22 cellular contexts compared by ENCODE assay signal in the genomic region with DNA sequence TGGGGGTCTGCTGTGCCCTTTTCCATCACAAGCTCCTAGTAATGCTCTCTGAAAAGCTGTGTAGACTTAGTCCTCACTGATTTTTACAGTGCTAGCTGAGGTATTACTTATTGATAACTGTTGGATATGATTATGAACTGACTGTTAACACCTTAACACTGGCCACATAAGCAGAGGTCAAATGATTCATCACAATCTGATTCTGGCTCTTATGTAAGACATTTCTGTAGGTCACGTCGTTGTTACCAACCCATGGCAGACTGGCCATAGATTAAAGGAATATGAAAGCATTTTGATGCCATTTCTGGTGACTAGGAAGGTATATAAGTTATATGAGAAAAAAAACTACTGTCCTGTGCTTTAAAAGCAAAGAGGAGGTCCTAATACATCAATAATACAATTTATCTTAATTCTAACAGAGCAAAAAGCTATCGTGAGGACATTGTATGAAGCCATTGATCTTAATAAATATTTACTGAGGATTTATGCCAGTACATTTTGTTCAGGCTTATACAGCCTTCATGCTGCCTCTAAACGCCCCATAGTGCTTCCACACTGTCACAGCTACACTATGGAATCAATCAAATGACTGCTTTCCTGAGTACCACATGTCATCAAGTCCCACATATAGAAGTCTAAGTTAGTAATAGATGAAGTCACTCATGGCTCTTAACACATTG. TPM values are rescaled to one million over a fixed set of nuclear protein-coding genes. Genes with fewer than 3 reads are reported as not detected.
"Had no signal": no experiment of that assay in that cellular context is flagged by ENCODE, and none has a peak within 500 bp of the region (broad histone marks: within the 10 kb centered on the region; RNA-seq: fewer than 3 reads in every experiment).

No MANE protein-coding gene starts in this region.

- H3K4me2 ChIP-seq: neural progenitor cell had no signal

- H3K4me3 ChIP-seq: dorsolateral prefrontal cortex, esophagus squamous epithelium, lung, neural progenitor cell, prostate gland, thyroid gland, upper lobe of right lung had no signal

- DNase-seq: activated CD4-positive, alpha-beta T cell treated with anti-CD3 and anti-CD28 coated beads, Interleukin-2, amount 50 U/mL, for 4 hours; activated CD8-positive, alpha-beta memory T cell treated with anti-CD3 and anti-CD28 coated beads for 24 hours; activated CD8-positive, alpha-beta memory T cell treated with anti-CD3 and anti-CD28 coated beads, Interleukin-2, amount 50 U/mL, for 4 hours; activated T-cell treated with anti-CD3 and anti-CD28 coated beads, Interleukin-2, amount 50 U/mL, for 24 hours; central memory CD4-positive, alpha-beta T cell; dorsolateral prefrontal cortex; esophagus squamous epithelium; foreskin fibroblast; left colon; naive thymus-derived CD4-positive, alpha-beta T cell; stimulated activated CD4-positive, alpha-beta T cell treated with anti-CD3 and anti-CD28 coated beads, Interleukin-4, amount 100 ng/mL, for 4 hours; stimulated activated naive CD8-positive, alpha-beta T cell treated with anti-CD3 and anti-CD28 coated beads, Interleukin-15, Interleukin-2, amounts not matched to agents 100 U/mL and 50 U/mL, for 24 hours; substantia nigra; T-helper 1 cell; thyroid gland; upper lobe of right lung had no signal

- H3K27ac ChIP-seq: dorsolateral prefrontal cortex, esophagus squamous epithelium, neural progenitor cell, prostate gland, thyroid gland, upper lobe of right lung had no signal

- H3K4me1 Mint-ChIP-seq: activated T-helper 17 cell treated with anti-CD3 and anti-CD28 coated beads, Interleukin-2, amount 50 U/mL, for 72 hours; naive thymus-derived CD4-positive, alpha-beta T cell; neural progenitor cell; WTC11 had no signal

- H3K9me3 Mint-ChIP-seq: activated T-cell treated with anti-CD3 and anti-CD28 coated beads, Interleukin-2, amount 50 U/mL, for 24 hours; activated T-helper 17 cell treated with anti-CD3 and anti-CD28 coated beads, Interleukin-2, amount 50 U/mL, for 72 hours had no signal

- H3K27ac Mint-ChIP-seq: activated naive CD8-positive, alpha-beta T cell; activated T-cell treated with anti-CD3 and anti-CD28 coated beads, Interleukin-2, amount 50 U/mL, for 24 hours; activated T-helper 17 cell treated with anti-CD3 and anti-CD28 coated beads, Interleukin-2, amount 50 U/mL, for 72 hours; naive thymus-derived CD4-positive, alpha-beta T cell; neural progenitor cell; WTC11 had no signal

- H3K9ac ChIP-seq: neural progenitor cell had no signal

- H3K36me3 Mint-ChIP-seq: activated naive CD8-positive, alpha-beta T cell; naive thymus-derived CD4-positive, alpha-beta T cell; neural progenitor cell; WTC11 had no signal

- H3K27me3 ChIP-seq: esophagus squamous epithelium, neural progenitor cell, thyroid gland, upper lobe of right lung had no signal

- H3K4me1 ChIP-seq: neural progenitor cell, prostate gland, thyroid gland, upper lobe of right lung had no signal

- H2AFZ ChIP-seq: neural progenitor cell had no signal

- H3K9me3 ChIP-seq: esophagus squamous epithelium, prostate gland, thyroid gland, upper lobe of right lung had no signal

- H3K4me3 Mint-ChIP-seq: activated naive CD8-positive, alpha-beta T cell; activated T-cell treated with anti-CD3 and anti-CD28 coated beads, Interleukin-2, amount 50 U/mL, for 24 hours; activated T-helper 17 cell treated with anti-CD3 and anti-CD28 coated beads, Interleukin-2, amount 50 U/mL, for 72 hours; naive thymus-derived CD4-positive, alpha-beta T cell; neural progenitor cell; WTC11 had no signal

- H3K36me3 ChIP-seq: esophagus squamous epithelium, neural progenitor cell, prostate gland, thyroid gland, upper lobe of right lung had no signal

RNA-seq across cellular contexts. Expression of gene RND3, which starts 6.9 kb away (rescaled TPM):
- total RNA-seq: activated T-helper 17 cell treated with anti-CD3 and anti-CD28 coated beads, Interleukin-2, amount 50 U/mL, for 72 hours; naive thymus-derived CD4-positive, alpha-beta T cell had no signal
- polyA plus RNA-seq: naive thymus-derived CD4-positive, alpha-beta T cell had no signal
